Comparison of ENCODE assay signal across 9 cellular contexts in genomic region chr15:76337739-76338554, GRCh38. TPM values are rescaled to one million over a fixed set of nuclear protein-coding genes. Genes with fewer than 3 reads are reported as not detected.
DNase-seq lines count a peak whose midpoint lies in the region; ATAC-seq and TF ChIP-seq lines count a peak whose summit lies in the region.
"Had no signal": no experiment of that assay in that cellular context is flagged by ENCODE, and none has a peak within 500 bp of the region (broad histone marks: within the 10 kb centered on the region; RNA-seq: fewer than 3 reads in every experiment).

No MANE protein-coding gene starts in this region.

- H3K27ac ChIP-seq in BLaER1 (no peak overlapping the region), HUES48 (ENCODE audit: low read depth, low read length) (no peak overlapping the region)

- TF ChIP-seq CTCF in mesothelial cell of epicardium (IDR thresholded peaks at IDR 0.05; ENCODE audit: unreplicated experiment) = no peak

- peaks cover 65% of the 10 kb centered on the region for H4K20me1 ChIP-seq in BLaER1

- H3K36me3 ChIP-seq in BLaER1 (no peaks in the 10 kb centered on the region), HUES48 (ENCODE audit: control insufficient read depth, insufficient read depth, low read length) (no peaks in the 10 kb centered on the region)

- H3K27ac Mint-ChIP-seq in activated T-helper 1 cell treated with anti-CD3 and anti-CD28 coated beads, Interleukin-12 subunit alpha, Interleukin-12 subunit beta, Interleukin-2, Interleukin-4 antibody, amounts not matched to agents 30 ng/mL and 10 ng/mL and 1 ng/mL, durations not matched to agents 14 hours and 24 hours and 36 hours = peak overlapping the region; percentile 81
- no peak overlapping the region for H3K27ac Mint-ChIP-seq in mesothelial cell of epicardium

- ATAC-seq in HG03460 (IDR thresholded peaks at IDR 0.05; ENCODE audit: unreplicated experiment) (no peak), HG03432 (IDR thresholded peaks at IDR 0.05; ENCODE audit: unreplicated experiment) (no peak)
- ATAC-seq: Panc1 had no signal

- H3K9ac ChIP-seq in BLaER1 (no peak overlapping the region), HUES48 (ENCODE audit: low read depth, low read length) (no peak overlapping the region)

- H3K9me3 ChIP-seq in BLaER1 (peaks cover 21% of the 10 kb centered on the region), HUES48 (ENCODE audit: control insufficient read depth, insufficient read depth, low read length) (no peaks in the 10 kb centered on the region)

- peaks cover 66% of the 10 kb centered on the region for H3K4me1 Mint-ChIP-seq in activated T-helper 1 cell treated with anti-CD3 and anti-CD28 coated beads, Interleukin-12 subunit alpha, Interleukin-12 subunit beta, Interleukin-2, Interleukin-4 antibody, amounts not matched to agents 30 ng/mL and 10 ng/mL and 1 ng/mL, durations not matched to agents 14 hours and 24 hours and 36 hours (ENCODE audit: low read depth)
- H3K4me1 Mint-ChIP-seq in mesothelial cell of epicardium = peaks cover 44% of the 10 kb centered on the region

- H3K9me3 Mint-ChIP-seq in activated T-helper 1 cell treated with anti-CD3 and anti-CD28 coated beads, Interleukin-12 subunit alpha, Interleukin-12 subunit beta, Interleukin-2, Interleukin-4 antibody, amounts not matched to agents 30 ng/mL and 10 ng/mL and 1 ng/mL, durations not matched to agents 14 hours and 24 hours and 36 hours = no peaks in the 10 kb centered on the region
- H3K9me3 Mint-ChIP-seq in mesothelial cell of epicardium = no peaks in the 10 kb centered on the region

- H3K27me3 Mint-ChIP-seq in activated T-helper 1 cell treated with anti-CD3 and anti-CD28 coated beads, Interleukin-12 subunit alpha, Interleukin-12 subunit beta, Interleukin-2, Interleukin-4 antibody, amounts not matched to agents 30 ng/mL and 10 ng/mL and 1 ng/mL, durations not matched to agents 14 hours and 24 hours and 36 hours (ENCODE audit: insufficient read depth) = peaks cover 62% of the 10 kb centered on the region
- H3K27me3 Mint-ChIP-seq in mesothelial cell of epicardium (ENCODE audit: low read depth) = peaks cover 93% of the 10 kb centered on the region

- H3K4me3 ChIP-seq in BLaER1 (0 out of 2 replicates have a peak overlapping the region, but pooled peaks have one; percentile 1), HUES48 (ENCODE audit: low read depth, low read length) (peak overlapping the region; percentile 39)

- intact Hi-C loops in activated T-helper 1 cell treated with anti-CD3 and anti-CD28 coated beads, Interleukin-12 subunit alpha, Interleukin-12 subunit beta, Interleukin-2, Interleukin-4 antibody, amounts not matched to agents 30 ng/mL and 10 ng/mL and 1 ng/mL, durations not matched to agents 14 hours and 24 hours and 36 hours (cut with micrococcal nuclease) = loop anchor here (2.0 to 10.0 kb wide), 4 partner anchors 51 to 529 kb away; no protein-coding TSS in a partner anchor

- DNase-seq in activated T-helper 1 cell treated with anti-CD3 and anti-CD28 coated beads, Interleukin-12 subunit alpha, Interleukin-12 subunit beta, Interleukin-2, Interleukin-4 antibody, amounts not matched to agents 30 ng/mL and 10 ng/mL and 1 ng/mL, durations not matched to agents 14 hours and 24 hours and 36 hours (ENCODE audit: low spot score) = no peak
- DNase-seq in mesothelial cell of epicardium (ENCODE audit: low spot score in 2 of 2, unreplicated experiment in 2 of 2) = peak in 1 of 2 experiments; percentile 53
- no peak for DNase-seq in activated CD4-positive, CD25-positive, alpha-beta regulatory T cell (lab: John Stamatoyannopoulos, UW)
- no peak for DNase-seq in pons (ENCODE audit: low spot score)

- H3K36me3 Mint-ChIP-seq in activated T-helper 1 cell treated with anti-CD3 and anti-CD28 coated beads, Interleukin-12 subunit alpha, Interleukin-12 subunit beta, Interleukin-2, Interleukin-4 antibody, amounts not matched to agents 30 ng/mL and 10 ng/mL and 1 ng/mL, durations not matched to agents 14 hours and 24 hours and 36 hours (ENCODE audit: low read depth) = peaks cover 17% of the 10 kb centered on the region
- H3K36me3 Mint-ChIP-seq in mesothelial cell of epicardium = no peaks in the 10 kb centered on the region

- H3K4me2 ChIP-seq in BLaER1 = no peak overlapping the region

- H3K27me3 ChIP-seq in BLaER1 = peaks cover 87% of the 10 kb centered on the region
- peaks cover 84% of the 10 kb centered on the region for H3K27me3 ChIP-seq in HUES48 (ENCODE audit: control insufficient read depth, insufficient read depth, low read length)

- peak overlapping the region; percentile 92 for H3K4me3 Mint-ChIP-seq in activated T-helper 1 cell treated with anti-CD3 and anti-CD28 coated beads, Interleukin-12 subunit alpha, Interleukin-12 subunit beta, Interleukin-2, Interleukin-4 antibody, amounts not matched to agents 30 ng/mL and 10 ng/mL and 1 ng/mL, durations not matched to agents 14 hours and 24 hours and 36 hours
- peak overlapping the region; percentile 64 for H3K4me3 Mint-ChIP-seq in mesothelial cell of epicardium

- H3K4me1 ChIP-seq in BLaER1 (peaks cover 27% of the 10 kb centered on the region), HUES48 (ENCODE audit: control insufficient read depth, insufficient read depth, low read length) (peaks cover 17% of the 10 kb centered on the region)

RNA-seq across cellular contexts. Expression of gene ISL2, which starts 1.4 kb away (rescaled TPM):
- total RNA-seq in activated T-helper 1 cell treated with anti-CD3 and anti-CD28 coated beads, Interleukin-12 subunit alpha, Interleukin-12 subunit beta, Interleukin-2, Interleukin-4 antibody, amounts not matched to agents 30 ng/mL and 10 ng/mL and 1 ng/mL, durations not matched to agents 14 hours and 24 hours and 36 hours = 1.3 TPM in 2 replicates
- total RNA-seq in mesothelial cell of epicardium = 1.2 to 1.5 TPM (median 1.2 TPM) in 3 replicates

RNA-seq across cellular contexts. Expression of gene ETFA, which starts 26.7 kb away (rescaled TPM):
- total RNA-seq in activated T-helper 1 cell treated with anti-CD3 and anti-CD28 coated beads, Interleukin-12 subunit alpha, Interleukin-12 subunit beta, Interleukin-2, Interleukin-4 antibody, amounts not matched to agents 30 ng/mL and 10 ng/mL and 1 ng/mL, durations not matched to agents 14 hours and 24 hours and 36 hours = 129 and 133 TPM in 2 replicates
- total RNA-seq in mesothelial cell of epicardium = 98.4 to 107 TPM (median 107 TPM) in 3 replicates
